27 cellular contexts compared by ENCODE assay signal in the genomic region with DNA sequence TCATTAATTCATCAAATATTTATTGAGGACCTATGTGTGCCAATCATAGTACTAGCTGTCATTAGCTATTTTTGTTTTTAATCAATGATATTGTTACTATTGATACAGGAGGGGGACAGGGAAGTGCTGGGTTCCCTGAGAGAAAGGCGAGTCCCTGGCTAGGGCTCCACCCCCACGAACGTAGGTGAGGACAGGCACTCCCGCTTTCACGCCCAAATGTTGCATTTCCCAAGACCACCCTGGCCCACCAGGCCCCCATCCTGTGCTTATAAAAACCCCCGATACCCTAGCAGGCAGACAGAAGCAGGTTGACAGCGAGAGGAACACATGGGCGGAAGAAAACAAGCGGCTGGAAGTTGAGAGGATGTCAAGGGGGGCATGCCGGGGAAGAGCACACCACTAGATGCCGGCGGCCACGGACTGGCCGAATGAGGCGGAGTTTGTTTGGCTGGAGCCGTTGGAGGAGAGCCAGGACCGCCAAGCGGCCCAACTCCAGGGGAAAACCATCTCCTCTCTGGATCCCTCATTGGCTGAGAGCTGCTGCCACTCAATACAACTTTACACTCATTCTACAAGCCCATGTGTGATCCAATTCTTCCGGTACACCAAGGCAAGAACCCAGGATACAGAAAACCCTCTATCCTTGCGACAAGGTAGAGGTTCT.
DNase-seq lines count a peak whose midpoint lies in the region; ATAC-seq, FAIRE-seq and TF ChIP-seq lines count a peak whose summit lies in the region.
"Had no signal": no experiment of that assay in that cellular context is flagged by ENCODE, and none has a peak within 500 bp of the region (broad histone marks: within the 10 kb centered on the region; RNA-seq: fewer than 3 reads in every experiment).

No MANE protein-coding gene starts in this region.

- no peak for TF ChIP-seq CTCF in ascending aorta (IDR thresholded peaks at IDR 0.05)

- H3K27me3 ChIP-seq in ascending aorta = no peaks in the 10 kb centered on the region

- H3K36me3 ChIP-seq in ascending aorta = no peaks in the 10 kb centered on the region

- FAIRE-seq in H54 (lab: Jason Lieb, UNC) (no peak), urothelium cell line (lab: Jason Lieb, UNC) (no peak)
- FAIRE-seq: H1, HepG2, K562 had no signal

- intact Hi-C loops in ascending aorta (cut with DNase I) = no loop called here

- no peaks in the 10 kb centered on the region for H3K9me3 ChIP-seq in ascending aorta

- DNase-seq in NCI-H2029 treated with DMSO at 0.1 percent for 48 hours (lab: John Stamatoyannopoulos, UW) = peak; percentile 0
- DNase-seq in NCI-H2029 (lab: John Stamatoyannopoulos, UW) = no peak
- DNase-seq in H54 (ENCODE audit: insufficient read length, low spot score) = peak; percentile 9
- DNase-seq in SHP77 treated with DMSO at 0.1 percent for 48 hours (lab: John Stamatoyannopoulos, UW) = peak; percentile 19
- DNase-seq in urothelium cell line (ENCODE audit: low spot score) = peak; percentile 5
- no peak for DNase-seq in ascending aorta (ENCODE audit: low spot score in 2 of 2)
- no peak for DNase-seq in HK-2 (ENCODE audit: unreplicated experiment)
- DNase-seq: ACHN; Calu3; CD8-positive, alpha-beta memory T cell; DMS153; EL; MM.1S; NCI-H1048; NCI-H1417 treated with DMSO at 0.1 percent for 48 hours; NCI-H187; NCI-H2227 treated with DMSO at 0.1 percent for 48 hours; NCI-H524 treated with DMSO at 0.1 percent for 48 hours; NCI-H82; SW 1271 had no signal

- no peak overlapping the region for H3K4me3 ChIP-seq in ascending aorta
- H3K4me3 ChIP-seq: K562 had no signal

- no peaks in the 10 kb centered on the region for H3K4me1 ChIP-seq in ascending aorta

- no peak for ATAC-seq in SK-N-SH treated with all-trans-retinoic acid at 6 μM for 48 hours
- ATAC-seq: HepG2, K562, Panc1 had no signal

- no peak overlapping the region for H3K27ac ChIP-seq in ascending aorta
- H3K27ac ChIP-seq: 22Rv1, C4-2B had no signal

- no peak for TF ChIP-seq POLR2A in H54 (IDR thresholded peaks at IDR 0.05; ENCODE audit: low read depth, low read length)

TF ChIP-seq in SK-N-SH treated with all-trans-retinoic acid at 6 μM for 48 hours, 23 proteins besides CTCF, POLR2A, EP300 and RAD21:
- TF ChIP-seq ESRRG (CRISPR knock-in tag; IDR thresholded peaks at IDR 0.05) (no peak), TCF4 (CRISPR knock-in tag; IDR thresholded peaks at IDR 0.05; ENCODE audit: borderline replicate concordance) (no peak), ZFP30 (CRISPR knock-in tag; IDR thresholded peaks at IDR 0.05) (no peak), TOX (CRISPR knock-in tag; IDR thresholded peaks at IDR 0.05; ENCODE audit: borderline replicate concordance) (no peak), ZC3H10 (CRISPR knock-in tag; IDR thresholded peaks at IDR 0.05) (no peak), BACH2 (CRISPR knock-in tag; IDR thresholded peaks at IDR 0.05; ENCODE audit: borderline replicate concordance) (no peak), SNAI2 (CRISPR knock-in tag; IDR thresholded peaks at IDR 0.05) (no peak), RARB (CRISPR knock-in tag; IDR thresholded peaks at IDR 0.05) (no peak), PPARA (CRISPR knock-in tag; IDR thresholded peaks at IDR 0.05; ENCODE audit: borderline replicate concordance) (no peak), ZNF565 (CRISPR knock-in tag; conservative IDR thresholded peaks at IDR 0.05; ENCODE audit: low read depth) (no peak), ZNF8 (CRISPR knock-in tag; IDR thresholded peaks at IDR 0.05) (no peak)
- TF ChIP-seq, protein P1, sequence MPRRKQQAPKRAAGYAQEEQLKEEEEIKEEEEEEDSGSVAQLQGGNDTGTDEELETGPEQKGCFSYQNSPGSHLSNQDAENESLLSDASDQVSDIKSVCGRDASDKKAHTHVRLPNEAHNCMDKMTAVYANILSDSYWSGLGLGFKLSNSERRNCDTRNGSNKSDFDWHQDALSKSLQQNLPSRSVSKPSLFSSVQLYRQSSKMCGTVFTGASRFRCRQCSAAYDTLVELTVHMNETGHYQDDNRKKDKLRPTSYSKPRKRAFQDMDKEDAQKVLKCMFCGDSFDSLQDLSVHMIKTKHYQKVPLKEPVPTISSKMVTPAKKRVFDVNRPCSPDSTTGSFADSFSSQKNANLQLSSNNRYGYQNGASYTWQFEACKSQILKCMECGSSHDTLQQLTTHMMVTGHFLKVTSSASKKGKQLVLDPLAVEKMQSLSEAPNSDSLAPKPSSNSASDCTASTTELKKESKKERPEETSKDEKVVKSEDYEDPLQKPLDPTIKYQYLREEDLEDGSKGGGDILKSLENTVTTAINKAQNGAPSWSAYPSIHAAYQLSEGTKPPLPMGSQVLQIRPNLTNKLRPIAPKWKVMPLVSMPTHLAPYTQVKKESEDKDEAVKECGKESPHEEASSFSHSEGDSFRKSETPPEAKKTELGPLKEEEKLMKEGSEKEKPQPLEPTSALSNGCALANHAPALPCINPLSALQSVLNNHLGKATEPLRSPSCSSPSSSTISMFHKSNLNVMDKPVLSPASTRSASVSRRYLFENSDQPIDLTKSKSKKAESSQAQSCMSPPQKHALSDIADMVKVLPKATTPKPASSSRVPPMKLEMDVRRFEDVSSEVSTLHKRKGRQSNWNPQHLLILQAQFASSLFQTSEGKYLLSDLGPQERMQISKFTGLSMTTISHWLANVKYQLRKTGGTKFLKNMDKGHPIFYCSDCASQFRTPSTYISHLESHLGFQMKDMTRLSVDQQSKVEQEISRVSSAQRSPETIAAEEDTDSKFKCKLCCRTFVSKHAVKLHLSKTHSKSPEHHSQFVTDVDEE (CRISPR knock-in tag; IDR thresholded peaks at IDR 0.05) = no peak
- TF ChIP-seq, protein P2, sequence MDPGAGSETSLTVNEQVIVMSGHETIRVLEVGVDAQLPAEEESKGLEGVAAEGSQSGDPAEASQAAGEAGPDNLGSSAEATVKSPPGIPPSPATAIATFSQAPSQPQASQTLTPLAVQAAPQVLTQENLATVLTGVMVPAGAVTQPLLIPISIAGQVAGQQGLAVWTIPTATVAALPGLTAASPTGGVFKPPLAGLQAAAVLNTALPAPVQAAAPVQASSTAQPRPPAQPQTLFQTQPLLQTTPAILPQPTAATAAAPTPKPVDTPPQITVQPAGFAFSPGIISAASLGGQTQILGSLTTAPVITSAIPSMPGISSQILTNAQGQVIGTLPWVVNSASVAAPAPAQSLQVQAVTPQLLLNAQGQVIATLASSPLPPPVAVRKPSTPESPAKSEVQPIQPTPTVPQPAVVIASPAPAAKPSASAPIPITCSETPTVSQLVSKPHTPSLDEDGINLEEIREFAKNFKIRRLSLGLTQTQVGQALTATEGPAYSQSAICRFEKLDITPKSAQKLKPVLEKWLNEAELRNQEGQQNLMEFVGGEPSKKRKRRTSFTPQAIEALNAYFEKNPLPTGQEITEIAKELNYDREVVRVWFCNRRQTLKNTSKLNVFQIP (CRISPR knock-in tag; IDR thresholded peaks at IDR 0.05; ENCODE audit: borderline replicate concordance, low read depth) = no peak

Comparison
In these comparisons a context has a peak if more than half of its experiments do, and no peak if none do; other contexts are left out.
1. DNase-seq: peak in NCI-H2029 treated with DMSO at 0.1 percent for 48 hours (single experiment), H54 (single experiment), SHP77 treated with DMSO at 0.1 percent for 48 hours (single experiment) and urothelium cell line (single experiment); none in NCI-H2029 (single experiment), ascending aorta (0 of 2) and HK-2 (single experiment).